19 cellular contexts compared by ENCODE assay signal in the genomic region with DNA sequence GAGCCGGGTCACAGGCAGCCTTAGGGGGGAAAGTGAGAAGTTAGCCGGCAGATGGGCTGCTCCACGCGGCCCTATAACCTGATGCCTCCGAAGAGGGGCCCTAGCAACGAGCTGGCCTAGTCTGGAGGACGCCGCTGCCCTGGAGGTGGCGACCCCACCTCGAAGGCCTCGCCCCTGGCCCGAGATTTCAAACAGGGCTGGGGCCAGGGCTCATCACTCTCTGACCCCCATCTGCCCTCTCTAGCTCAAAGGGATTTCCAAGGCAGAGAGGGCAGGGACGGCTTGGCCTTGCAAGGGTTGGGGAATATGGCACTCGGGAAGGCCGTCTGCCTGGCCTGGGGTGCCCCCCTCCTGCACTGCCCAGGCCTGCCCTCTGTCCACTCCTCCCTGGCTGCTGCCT. TPM values are rescaled to one million over a fixed set of nuclear protein-coding genes. Genes with fewer than 3 reads are reported as not detected.
DNase-seq lines count a peak whose midpoint lies in the region; ATAC-seq and TF ChIP-seq lines count a peak whose summit lies in the region.
"Had no signal": no experiment of that assay in that cellular context is flagged by ENCODE, and none has a peak within 500 bp of the region (broad histone marks: within the 10 kb centered on the region; RNA-seq: fewer than 3 reads in every experiment).

No MANE protein-coding gene starts in this region.

- H3K9me3 Mint-ChIP-seq in WTC11 (no peaks in the 10 kb centered on the region), glutamatergic neuron (ENCODE audit: unreplicated experiment) (peaks cover 13% of the 10 kb centered on the region)

- peaks cover 28% of the 10 kb centered on the region for H3K4me1 Mint-ChIP-seq in WTC11
- H3K4me1 Mint-ChIP-seq in glutamatergic neuron (ENCODE audit: low read depth, unreplicated experiment): peaks cover 37% of the 10 kb centered on the region
- H3K4me1 Mint-ChIP-seq: B cell; CD4-positive, CD25-positive, alpha-beta regulatory T cell had no signal

- intact Hi-C loops in sciatic nerve (cut with DNase I): no loop called here

- peak; percentile 37; the same call in 1 of the 2 replicates for ATAC-seq in WTC11
- no peak for ATAC-seq in sciatic nerve
- no peak for ATAC-seq in HG02885 (IDR thresholded peaks at IDR 0.05; ENCODE audit: poor library complexity, unreplicated experiment)
- ATAC-seq: HCT116, Panc1, Right ventricle myocardium inferior had no signal

- CTCF ChIA-PET in WTC11 (lab: Charles Lee): interaction anchor here (0.6 to 4.2 kb wide), 8 partner anchors 10 to 357 kb away, joined by 3 to 47 read pairs (median 6); partner anchors contain the start of gene NEUROG1

- H3K36me3 Mint-ChIP-seq in WTC11 (no peaks in the 10 kb centered on the region), glutamatergic neuron (ENCODE audit: unreplicated experiment) (peaks cover 4% of the 10 kb centered on the region)
- H3K36me3 Mint-ChIP-seq: CD4-positive, CD25-positive, alpha-beta regulatory T cell had no signal

- peaks cover 65% of the 10 kb centered on the region for H3K27me3 Mint-ChIP-seq in WTC11 (ENCODE audit: low read depth)
- H3K27me3 Mint-ChIP-seq in glutamatergic neuron (ENCODE audit: unreplicated experiment): peaks cover 5% of the 10 kb centered on the region

- TF ChIP-seq CTCF in WTC11 (IDR thresholded peaks at IDR 0.05) (no peak), glutamatergic neuron (IDR thresholded peaks at IDR 0.05; ENCODE audit: partially characterized antibody, unreplicated experiment) (no peak)

- POLR2A ChIA-PET in WTC11 (lab: Charles Lee): no interaction called here

- no peak overlapping the region for H3K4me3 Mint-ChIP-seq in WTC11
- no peak overlapping the region for H3K4me3 Mint-ChIP-seq in glutamatergic neuron (ENCODE audit: unreplicated experiment)
- H3K4me3 Mint-ChIP-seq: B cell; CD4-positive, CD25-positive, alpha-beta regulatory T cell had no signal

- H3K27ac Mint-ChIP-seq in WTC11: no peak overlapping the region
- H3K27ac Mint-ChIP-seq in glutamatergic neuron (ENCODE audit: unreplicated experiment): peak overlapping the region; percentile 89
- H3K27ac Mint-ChIP-seq: B cell; CD4-positive, CD25-positive, alpha-beta regulatory T cell had no signal

- DNase-seq in activated effector memory CD4-positive, alpha-beta T cell treated with anti-CD3 and anti-CD28 coated beads, Interleukin-2, amount 50 U/mL, for 16 hours: peak; percentile 43
- no peak for DNase-seq in activated effector memory CD4-positive, alpha-beta T cell treated with Interleukin-2 at 50 U/mL for 16 hours
- no peak for DNase-seq in WTC11 (ENCODE audit: low spot score)
- DNase-seq in glutamatergic neuron: peak; percentile 56
- peak; percentile 28 for DNase-seq in sciatic nerve (ENCODE audit: low spot score)
- DNase-seq in NCI-H82 treated with DMSO at 0.1 percent for 48 hours (lab: John Stamatoyannopoulos, UW; ENCODE audit: unreplicated experiment): no peak
- DNase-seq in nucleus accumbens (lab: John Stamatoyannopoulos, UW): no peak
- DNase-seq: CD4-positive, CD25-positive, alpha-beta regulatory T cell; DMS79; NCI-H1436 treated with DMSO at 0.1 percent for 48 hours; NCI-H2081; NCI-H510A had no signal

TF ChIP-seq in WTC11, 78 proteins besides CTCF, POLR2A, EP300 and RAD21:
- TF ChIP-seq ZBTB43 (CRISPR knock-in tag; IDR thresholded peaks at IDR 0.05): no peak
- TF ChIP-seq ZMAT4 (CRISPR knock-in tag; IDR thresholded peaks at IDR 0.05): no peak
- TF ChIP-seq, protein P1, sequence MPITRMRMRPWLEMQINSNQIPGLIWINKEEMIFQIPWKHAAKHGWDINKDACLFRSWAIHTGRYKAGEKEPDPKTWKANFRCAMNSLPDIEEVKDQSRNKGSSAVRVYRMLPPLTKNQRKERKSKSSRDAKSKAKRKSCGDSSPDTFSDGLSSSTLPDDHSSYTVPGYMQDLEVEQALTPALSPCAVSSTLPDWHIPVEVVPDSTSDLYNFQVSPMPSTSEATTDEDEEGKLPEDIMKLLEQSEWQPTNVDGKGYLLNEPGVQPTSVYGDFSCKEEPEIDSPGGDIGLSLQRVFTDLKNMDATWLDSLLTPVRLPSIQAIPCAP (CRISPR knock-in tag; IDR thresholded peaks at IDR 0.05): no peak
- TF ChIP-seq MYBL2 (CRISPR knock-in tag; IDR thresholded peaks at IDR 0.05): no peak

RNA-seq across cellular contexts. Expression of gene TIFAB, which starts 25.4 kb away (rescaled TPM):
- total RNA-seq in WTC11 (2021): not detected in 3 replicates
- not detected for total RNA-seq in glutamatergic neuron (ENCODE audit: unreplicated experiment)
- 0.22 TPM for total RNA-seq in sciatic nerve
- total RNA-seq: B cell; CD4-positive, CD25-positive, alpha-beta regulatory T cell; M059J; Right ventricle myocardium inferior had no signal

RNA-seq across cellular contexts. Expression of gene DCANP1, which starts 30.4 kb away (rescaled TPM):
- not detected in 3 replicates for total RNA-seq in WTC11 (2021)
- total RNA-seq in glutamatergic neuron (ENCODE audit: unreplicated experiment): not detected
- not detected for total RNA-seq in sciatic nerve
- total RNA-seq: B cell; CD4-positive, CD25-positive, alpha-beta regulatory T cell; M059J; Right ventricle myocardium inferior had no signal

RNA-seq across cellular contexts. Expression of gene NEUROG1, which starts 58.2 kb away (rescaled TPM):
- total RNA-seq in WTC11 (2021) (0.13 to 0.18 TPM in 2 of 3 replicates, not detected in the other), glutamatergic neuron (ENCODE audit: unreplicated experiment) (222 TPM), sciatic nerve (not detected)
- total RNA-seq: B cell; CD4-positive, CD25-positive, alpha-beta regulatory T cell; G401; M059J; Right ventricle myocardium inferior had no signal

Comparison
In these comparisons a context has a peak if more than half of its experiments do, and no peak if none do; other contexts are left out.
1. DNase-seq: peak in activated effector memory CD4-positive, alpha-beta T cell treated with anti-CD3 and anti-CD28 coated beads, Interleukin-2, amount 50 U/mL, for 16 hours (single experiment), glutamatergic neuron (single experiment) and sciatic nerve (single experiment); none in activated effector memory CD4-positive, alpha-beta T cell treated with Interleukin-2 at 50 U/mL for 16 hours (single experiment), WTC11 (single experiment), NCI-H82 treated with DMSO at 0.1 percent for 48 hours (single experiment) and nucleus accumbens (0 of 56).
2. RNA of gene NEUROG1, which starts 58.2 kb away (total RNA-seq): 222 TPM in glutamatergic neuron (single experiment); not detected in sciatic nerve (single experiment) and 0.13 to 0.18 TPM in WTC11; every median in the first group is over 100 times any median in the second.